1 cellular context compared by ENCODE assay signal in genomic region chr12:25322351-25322750, GRCh38.
TF ChIP-seq lines count a peak whose summit lies in the region.

No MANE protein-coding gene starts in this region.

TF ChIP-seq in GM12878, 131 proteins besides CTCF, POLR2A, EP300 and RAD21:
- TF ChIP-seq MYC (IDR thresholded peaks at IDR 0.05; ENCODE audit: insufficient read depth, insufficient read length, insufficient replicate concordance, low read length, severe bottlenecking): no peak
- TF ChIP-seq PML (IDR thresholded peaks at IDR 0.05; ENCODE audit: low read length): no peak
- TF ChIP-seq RB1 (IDR thresholded peaks at IDR 0.05; ENCODE audit: borderline replicate concordance): no peak
- 0 out of 2 replicates have a peak, but pooled peaks have one; percentile 10 for TF ChIP-seq NBN (IDR thresholded peaks at IDR 0.05)
- TF ChIP-seq RBBP5 (conservative IDR thresholded peaks at IDR 0.05): no peak
- TF ChIP-seq CEBPZ (IDR thresholded peaks at IDR 0.05; ENCODE audit: low read depth, low read length): no peak
